8 cellular contexts compared by ENCODE assay signal in the genomic region with DNA sequence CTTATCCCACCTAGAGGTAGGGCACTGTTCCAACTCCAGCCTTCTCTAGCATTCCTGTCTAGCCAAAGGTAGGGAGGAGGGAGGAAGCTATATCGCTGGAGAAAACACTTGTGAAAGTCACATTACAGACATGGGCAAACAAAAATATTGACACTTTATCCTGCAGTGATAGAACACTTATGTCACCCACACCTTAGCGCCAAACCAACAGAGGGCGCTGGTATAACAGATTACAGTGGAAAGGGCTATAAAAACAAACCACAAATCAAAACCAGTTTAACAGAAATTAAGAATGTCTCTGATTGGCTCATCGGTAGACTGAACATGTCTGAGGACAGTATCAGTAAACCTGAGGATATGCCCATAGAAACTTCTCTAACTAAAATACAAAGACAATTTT.
DNase-seq lines count a peak whose midpoint lies in the region; ATAC-seq and TF ChIP-seq lines count a peak whose summit lies in the region.

No MANE protein-coding gene starts in this region.

- WGBS in lower leg skin, 2 donors: 56 to 69% methylated on average over 4 of the region's 4 CpGs
- WGBS in suprapubic skin: 47% methylated on average over 4 of the region's 4 CpGs

- H3K9me2 ChIP-seq in GM23338 (ENCODE audit: insufficient read depth) (no peaks in the 10 kb centered on the region), OCI-LY1 (ENCODE audit: low read depth, low read length) (no peaks in the 10 kb centered on the region)

- no peaks in the 10 kb centered on the region for H3K36me3 Mint-ChIP-seq in GM23338 (ENCODE audit: low read depth)
- no peaks in the 10 kb centered on the region for H3K36me3 Mint-ChIP-seq in activated CD4-positive, alpha-beta T cell treated with anti-CD3 and anti-CD28 coated beads, Interleukin-2, amount 10 ng/mL, durations not matched to agents 24 days and 14 days (ENCODE audit: low read depth)

- H4K20me1 ChIP-seq in GM23338 (replicated peaks; ENCODE audit: insufficient read depth): no peaks in the 10 kb centered on the region
- H4K20me1 ChIP-seq in OCI-LY1 (ENCODE audit: insufficient read depth, low read length): no peaks in the 10 kb centered on the region

- no peak overlapping the region for H3K27ac ChIP-seq in GM23338 (ENCODE audit: low read depth)
- no peak overlapping the region for H3K27ac ChIP-seq in OCI-LY1 (ENCODE audit: low read depth, low read length, poor library complexity, severe bottlenecking)
- no peak overlapping the region for H3K27ac ChIP-seq in suprapubic skin

- H3K4me3 ChIP-seq in GM23338: no peak overlapping the region
- H3K4me3 ChIP-seq in OCI-LY1 (ENCODE audit: low read depth, low read length, poor library complexity, severe bottlenecking): no peak overlapping the region
- no peak overlapping the region for H3K4me3 ChIP-seq in foreskin fibroblast (ENCODE audit: low read depth in 1 of 2, low read length in 2 of 2)
- no peak overlapping the region for H3K4me3 ChIP-seq in lower leg skin (ENCODE audit: low read depth, poor library complexity, severe bottlenecking)
- no peak overlapping the region for H3K4me3 ChIP-seq in suprapubic skin

- intact Hi-C loops in lower leg skin (cut with DNase I; ENCODE audit: low total_unique reads): no loop called here
- intact Hi-C loops in activated CD4-positive, alpha-beta T cell treated with anti-CD3 and anti-CD28 coated beads, Interleukin-2, amount 10 ng/mL, durations not matched to agents 24 days and 14 days (cut with micrococcal nuclease): no loop called here

- no peaks in the 10 kb centered on the region for H3K9me3 ChIP-seq in OCI-LY1 (ENCODE audit: low read length)
- no peaks in the 10 kb centered on the region for H3K9me3 ChIP-seq in suprapubic skin

- H3K36me3 ChIP-seq in GM23338 (ENCODE audit: insufficient read depth) (no peaks in the 10 kb centered on the region), OCI-LY1 (ENCODE audit: insufficient read depth, low read length) (no peaks in the 10 kb centered on the region), suprapubic skin (no peaks in the 10 kb centered on the region)

- no peak overlapping the region for H3K9ac ChIP-seq in OCI-LY1 (ENCODE audit: low read length)

- DNase-seq in Caki2 (ENCODE audit: low read depth): peak; percentile 8
- DNase-seq in GM23338 (ENCODE audit: low spot score): peak; percentile 75
- DNase-seq in foreskin fibroblast: peak; percentile 12 to 55
- DNase-seq in OCI-M2 (lab: John Stamatoyannopoulos, UW; ENCODE audit: unreplicated experiment): no peak
- no peak for DNase-seq in lower leg skin (ENCODE audit: low spot score in 2 of 2)
- DNase-seq in activated CD4-positive, alpha-beta T cell treated with anti-CD3 and anti-CD28 coated beads, Interleukin-2, amount 10 ng/mL, durations not matched to agents 24 days and 14 days: no peak
- no peak for DNase-seq in suprapubic skin (ENCODE audit: low spot score in 2 of 2)

- H3K27me3 Mint-ChIP-seq in GM23338 (ENCODE audit: insufficient read depth, low read depth, poor library complexity): no peaks in the 10 kb centered on the region
- no peaks in the 10 kb centered on the region for H3K27me3 Mint-ChIP-seq in activated CD4-positive, alpha-beta T cell treated with anti-CD3 and anti-CD28 coated beads, Interleukin-2, amount 10 ng/mL, durations not matched to agents 24 days and 14 days

- no peak overlapping the region for H3K4me2 ChIP-seq in GM23338
- no peak overlapping the region for H3K4me2 ChIP-seq in OCI-LY1 (ENCODE audit: low read length)

- no peaks in the 10 kb centered on the region for H3K9me3 Mint-ChIP-seq in GM23338
- H3K9me3 Mint-ChIP-seq in activated CD4-positive, alpha-beta T cell treated with anti-CD3 and anti-CD28 coated beads, Interleukin-2, amount 10 ng/mL, durations not matched to agents 24 days and 14 days: no peaks in the 10 kb centered on the region

- TF ChIP-seq EP300 in suprapubic skin (IDR thresholded peaks at IDR 0.05): no peak

- H3K27me3 ChIP-seq in GM23338 (ENCODE audit: insufficient read depth) (no peaks in the 10 kb centered on the region), OCI-LY1 (ENCODE audit: insufficient read depth, low read length) (no peaks in the 10 kb centered on the region), suprapubic skin (no peaks in the 10 kb centered on the region)

- H3K79me2 ChIP-seq in GM23338 (replicated peaks; ENCODE audit: insufficient read depth) (no peaks in the 10 kb centered on the region), OCI-LY1 (ENCODE audit: insufficient read depth, low read length) (no peaks in the 10 kb centered on the region)

- H3K4me3 Mint-ChIP-seq in GM23338: no peak overlapping the region
- no peak overlapping the region for H3K4me3 Mint-ChIP-seq in activated CD4-positive, alpha-beta T cell treated with anti-CD3 and anti-CD28 coated beads, Interleukin-2, amount 10 ng/mL, durations not matched to agents 24 days and 14 days

- ATAC-seq in GM23338: peak; percentile 77

- no peak overlapping the region for H3K27ac Mint-ChIP-seq in GM23338
- no peak overlapping the region for H3K27ac Mint-ChIP-seq in activated CD4-positive, alpha-beta T cell treated with anti-CD3 and anti-CD28 coated beads, Interleukin-2, amount 10 ng/mL, durations not matched to agents 24 days and 14 days

- H3K4me1 Mint-ChIP-seq in GM23338: peaks cover 8% of the 10 kb centered on the region
- no peaks in the 10 kb centered on the region for H3K4me1 Mint-ChIP-seq in activated CD4-positive, alpha-beta T cell treated with anti-CD3 and anti-CD28 coated beads, Interleukin-2, amount 10 ng/mL, durations not matched to agents 24 days and 14 days

- no peak for TF ChIP-seq POLR2A in lower leg skin (IDR thresholded peaks at IDR 0.05)
- no peak for TF ChIP-seq POLR2A in suprapubic skin (IDR thresholded peaks at IDR 0.05)

- in situ Hi-C loops in Caki2 (cut with HindIII; ENCODE audit: low pct_unique_long_range_greater_than_20kb, low sequenced_read_pairs): no loop called here

- TF ChIP-seq CTCF in GM23338 (conservative IDR thresholded peaks at IDR 0.05; ENCODE audit: low read depth in 2 of 2): peak; percentile 82 to 90
- TF ChIP-seq CTCF in OCI-LY1 (IDR thresholded peaks at IDR 0.05; ENCODE audit: low read length): peak; percentile 77
- no peak for TF ChIP-seq CTCF in foreskin fibroblast (IDR thresholded peaks at IDR 0.05; ENCODE audit: low read depth, low read length)
- TF ChIP-seq CTCF in lower leg skin (IDR thresholded peaks at IDR 0.05): no peak
- no peak for TF ChIP-seq CTCF in suprapubic skin (IDR thresholded peaks at IDR 0.05)

- H3K4me1 ChIP-seq in GM23338 (ENCODE audit: insufficient read depth) (no peaks in the 10 kb centered on the region), OCI-LY1 (ENCODE audit: insufficient read depth, low read length, severe bottlenecking) (peaks cover 4% of the 10 kb centered on the region), suprapubic skin (no peaks in the 10 kb centered on the region)

- H2AFZ ChIP-seq in GM23338 (no peak overlapping the region), OCI-LY1 (ENCODE audit: low read length) (no peak overlapping the region)

- no peaks in the 10 kb centered on the region for H3F3A ChIP-seq in GM23338 (replicated peaks; ENCODE audit: low read depth)
- no peaks in the 10 kb centered on the region for H3F3A ChIP-seq in OCI-LY1 (ENCODE audit: insufficient read depth, low read length)

TF ChIP-seq in GM23338, 12 proteins besides CTCF, POLR2A, EP300 and RAD21:
- no peak for TF ChIP-seq NANOG (IDR thresholded peaks at IDR 0.05; ENCODE audit: borderline replicate concordance)

Comparison
In these comparisons a context has a peak if more than half of its experiments do, and no peak if none do; other contexts are left out.
1. DNase-seq: peak in Caki2 (single experiment), GM23338 (single experiment) and foreskin fibroblast (2 of 2); none in OCI-M2 (single experiment), lower leg skin (0 of 2), activated CD4-positive, alpha-beta T cell treated with anti-CD3 and anti-CD28 coated beads, Interleukin-2, amount 10 ng/mL, durations not matched to agents 24 days and 14 days (single experiment) and suprapubic skin (0 of 2).
2. CTCF ChIP-seq: peak in GM23338 (2 of 2) and OCI-LY1 (single experiment); none in foreskin fibroblast (single experiment), lower leg skin (0 of 3) and suprapubic skin (0 of 2).